ENCODE assay signal across 11 cellular contexts in genomic region chr2:215843579-215843978, GRCh38.
DNase-seq lines count a peak whose midpoint lies in the region; ATAC-seq and TF ChIP-seq lines count a peak whose summit lies in the region.
"Had no signal": no experiment of that assay in that cellular context is flagged by ENCODE, and none has a peak within 500 bp of the region (broad histone marks: within the 10 kb centered on the region; RNA-seq: fewer than 3 reads in every experiment).

No MANE protein-coding gene starts in this region.

- H3K56ac ChIP-seq in IMR-90 (ENCODE audit: extremely low read depth, insufficient read depth, low read length), result no peak overlapping the region

- DNase-seq in BJ (ENCODE audit: low read depth), result peak; percentile 63
- DNase-seq in IMR-90, result peak; percentile 92
- DNase-seq in myocyte (ENCODE audit: low read depth), result peak; percentile 85
- DNase-seq in NCI-H345 (lab: John Stamatoyannopoulos, UW), result no peak
- no peak for DNase-seq in NCI-H1930 (lab: John Stamatoyannopoulos, UW)
- DNase-seq in activated CD8-positive, alpha-beta memory T cell treated with anti-CD3 and anti-CD28 coated beads for 24 hours, result no peak
- DNase-seq: activated CD4-positive, alpha-beta memory T cell treated with anti-CD3 and anti-CD28 coated beads, Interleukin-2, amount 10 ng/mL, durations not matched to agents 7 days and 5 days; cerebellar nuclear complex; NCI-H1092 had no signal

- H4K5ac ChIP-seq in IMR-90 (ENCODE audit: low read depth, low read length), result no peak overlapping the region

- no peak for TF ChIP-seq RAD21 in IMR-90 (IDR thresholded peaks at IDR 0.05; ENCODE audit: low read length)

- POLR2A ChIA-PET in BJ (lab: Charles Lee) (no interaction called here), IMR-90 (lab: Charles Lee; ENCODE audit: unreplicated experiment) (no interaction called here)

- no peaks in the 10 kb centered on the region for H3K79me1 ChIP-seq in IMR-90 (ENCODE audit: low read depth in 1 of 2, low read length in 2 of 2)

- dilution Hi-C loops in IMR-90 (cut with HindIII; ENCODE audit: low sequenced_read_pairs, unreplicated experiment), result no loop called here

- peak overlapping the region in 1 of 2 experiments; percentile 16; a peak in 1 of 4 replicates for H4K8ac ChIP-seq in IMR-90 (ENCODE audit: low read depth in 2 of 2, low read length in 2 of 2)

- BruUV-seq in IMR-90 (replicated peaks; lab: Mats Ljungman, UMichigan), result no TSS peak

- in situ Hi-C loops in IMR-90 (cut with MboI; ENCODE audit: low sequenced_read_pairs), result no loop called here

- peak overlapping the region; percentile 38; the same call in 1 of the 2 replicates for H3K4me2 ChIP-seq in IMR-90 (ENCODE audit: low read depth, low read length)

- intact Hi-C loops in IMR-90 (cut with micrococcal nuclease), result no loop called here

- H3K4ac ChIP-seq in IMR-90 (ENCODE audit: low read depth, low read length), result peak overlapping the region; percentile 47; the same call in 1 of the 2 replicates

- TF ChIP-seq CTCF in BJ (IDR thresholded peaks at IDR 0.05; ENCODE audit: insufficient read depth, low read depth, low read length) (no peak), IMR-90 (conservative IDR thresholded peaks at IDR 0.05; ENCODE audit: low read depth, low read length) (no peak)

- no CpG with 5 or more reads among the region's 4 CpGs for WGBS in IMR-90 (ENCODE audit: extremely low coverage in 2 of 2, insufficient read length in 1 of 2), 2 experiments

- H3K27ac ChIP-seq in IMR-90 (ENCODE audit: insufficient read depth, low read length), result no peak overlapping the region; the same call in 1 of the 2 replicates
- peak overlapping the region; percentile 5 for H3K27ac ChIP-seq in cingulate gyrus (ENCODE audit: low read depth, low read length)

- peak overlapping the region; percentile 70; the same call in 1 of the 2 replicates for H2BK20ac ChIP-seq in IMR-90 (ENCODE audit: low read depth, low read length)

- no peaks in the 10 kb centered on the region for H4K20me1 ChIP-seq in IMR-90 (ENCODE audit: insufficient read depth, low read length)

- H2BK5ac ChIP-seq in IMR-90 (ENCODE audit: low read depth, low read length, poor library complexity, severe bottlenecking), result peak overlapping the region; percentile 70

- H3K4me1 ChIP-seq in IMR-90 (ENCODE audit: control insufficient read depth, insufficient read depth, low read length), result peaks cover 5% of the 10 kb centered on the region

- H3K23ac ChIP-seq in IMR-90 (ENCODE audit: low read depth, low read length), result no peak overlapping the region

- H4K91ac ChIP-seq in IMR-90 (ENCODE audit: insufficient read depth, low read depth, low read length), result no peak overlapping the region; the same call in 1 of the 2 replicates

- peak overlapping the region; percentile 73 for H2BK120ac ChIP-seq in IMR-90 (ENCODE audit: low read depth, low read length)

- H3K14ac ChIP-seq in IMR-90 (replicated peaks; ENCODE audit: low read depth, low read length), result no peak overlapping the region

- peak overlapping the region; percentile 6; the same call in 1 of the 2 replicates for H2AK5ac ChIP-seq in IMR-90 (ENCODE audit: low read depth, low read length)

- H2BK15ac ChIP-seq in IMR-90 (ENCODE audit: low read depth, low read length), result no peak overlapping the region; the same call in 2 of the 3 replicates

- no peaks in the 10 kb centered on the region for H3K9me3 ChIP-seq in IMR-90 (ENCODE audit: control insufficient read depth, insufficient read depth, low read length)

- no peak overlapping the region for H3K9ac ChIP-seq in IMR-90 (ENCODE audit: low read depth, low read length)

- no peak overlapping the region for H3K18ac ChIP-seq in IMR-90 (ENCODE audit: low read depth, low read length)

- H3K4me3 ChIP-seq in BJ (ENCODE audit: low read depth, low read length) (no peak overlapping the region), IMR-90 (ENCODE audit: insufficient read depth, low read depth, low read length) (no peak overlapping the region)

- no peaks in the 10 kb centered on the region for H3K36me3 ChIP-seq in BJ (ENCODE audit: control insufficient read depth, insufficient read depth, low read length)
- H3K36me3 ChIP-seq in IMR-90 (ENCODE audit: control insufficient read depth, insufficient read depth, low read length), result no peaks in the 10 kb centered on the region

- no peak for TF ChIP-seq POLR2A in IMR-90 (IDR thresholded peaks at IDR 0.05; ENCODE audit: low read depth, low read length)

- no peaks in the 10 kb centered on the region for H3K27me3 ChIP-seq in BJ (ENCODE audit: control insufficient read depth, insufficient read depth, low read length)
- no peaks in the 10 kb centered on the region for H3K27me3 ChIP-seq in IMR-90 (ENCODE audit: control insufficient read depth, insufficient read depth, low read length)

- ATAC-seq in IMR-90 (ENCODE audit: low read depth) (peak; percentile 75), GM21529 (IDR thresholded peaks at IDR 0.05; ENCODE audit: unreplicated experiment) (no peak)

- H2AFZ ChIP-seq in IMR-90 (replicated peaks; ENCODE audit: low read length, poor library complexity), result no peak overlapping the region

- no peaks in the 10 kb centered on the region for H3K9me1 ChIP-seq in IMR-90 (ENCODE audit: insufficient read depth, low read length)

- CTCF ChIA-PET in BJ (lab: Yijun Ruan, JAX), result no interaction called here
- CTCF ChIA-PET in IMR-90 (lab: Yijun Ruan, JAX), result interaction anchor here (1.1 kb wide), 1 partner anchor 12 kb away, joined by 5 read pairs; no protein-coding TSS in a partner anchor

- H2AK9ac ChIP-seq in IMR-90 (replicated peaks; ENCODE audit: low read depth, low read length, poor library complexity), result no peak overlapping the region

TF ChIP-seq in IMR-90, 13 proteins besides CTCF, POLR2A, EP300 and RAD21:
- TF ChIP-seq SMC3 (IDR thresholded peaks at IDR 0.05; ENCODE audit: low read depth, low read length) (no peak), CHD1 (IDR thresholded peaks at IDR 0.05; ENCODE audit: low read depth, low read length) (no peak), FOS (IDR thresholded peaks at IDR 0.05; ENCODE audit: low read depth, low read length) (peak; percentile 73), RFX5 (IDR thresholded peaks at IDR 0.05; ENCODE audit: low read depth, low read length) (no peak), NFE2L2 (IDR thresholded peaks at IDR 0.05; ENCODE audit: low read depth, low read length) (no peak), MAZ (IDR thresholded peaks at IDR 0.05; ENCODE audit: borderline replicate concordance, low read depth, low read length) (no peak), RCOR1 (IDR thresholded peaks at IDR 0.05; ENCODE audit: insufficient replicate concordance, low read length) (peak; percentile 68), BHLHE40 (IDR thresholded peaks at IDR 0.05; ENCODE audit: low read depth, low read length) (peak; percentile 50; the same call in 1 of the 2 replicates), CEBPB (IDR thresholded peaks at IDR 0.05; ENCODE audit: low read depth, low read length) (no peak), ELK1 (IDR thresholded peaks at IDR 0.05; ENCODE audit: borderline replicate concordance, low read depth, low read length) (no peak), MAFK (IDR thresholded peaks at IDR 0.05; ENCODE audit: low read depth, low read length) (no peak)

Comparison
In these comparisons a context has a peak if more than half of its experiments do, and no peak if none do; other contexts are left out.
1. DNase-seq: peak in BJ (single experiment), IMR-90 (single experiment) and myocyte (single experiment); none in NCI-H345 (single experiment), NCI-H1930 (0 of 2) and activated CD8-positive, alpha-beta memory T cell treated with anti-CD3 and anti-CD28 coated beads for 24 hours (single experiment).